Comparison of ENCODE assay signal across 1 cellular context in the genomic region with DNA sequence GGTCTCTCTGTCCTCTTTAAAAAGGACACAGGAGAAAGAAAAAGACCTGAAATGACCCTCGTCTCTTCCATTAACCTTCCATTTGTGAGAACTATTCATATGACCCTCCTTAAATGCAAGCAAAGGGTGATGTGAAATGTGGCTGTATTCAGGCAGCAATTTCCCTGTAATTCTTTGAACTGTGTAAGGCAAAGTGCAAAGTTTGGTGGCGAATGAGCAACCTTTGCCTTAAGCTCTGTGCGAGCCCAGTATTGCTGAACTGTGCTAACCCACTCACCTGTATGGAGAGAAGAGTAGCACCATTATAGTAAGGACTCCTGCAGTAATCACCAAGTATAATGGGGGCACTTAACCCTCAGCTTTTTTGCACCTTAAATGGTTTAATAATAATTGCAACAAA.
A peak's percentile ranks its signal among the peaks of the same experiment; 100 is the strongest.
TF ChIP-seq lines count a peak whose summit lies in the region.

No MANE protein-coding gene starts in this region.

TF ChIP-seq in HepG2, 621 proteins besides CTCF, POLR2A, EP300 and RAD21 (continued from another document):
- TF ChIP-seq LCORL (IDR thresholded peaks at IDR 0.05) = no peak
- TF ChIP-seq LCORL (CRISPR knock-in tag; IDR thresholded peaks at IDR 0.05) = peak; percentile 54; the same call in 1 of the 2 replicates
- no peak for TF ChIP-seq ZBTB21 (CRISPR knock-in tag; IDR thresholded peaks at IDR 0.05)
- TF ChIP-seq NRL (CRISPR knock-in tag; IDR thresholded peaks at IDR 0.05; ENCODE audit: borderline replicate concordance) = no peak
- TF ChIP-seq ZNF644 (CRISPR knock-in tag; IDR thresholded peaks at IDR 0.05; ENCODE audit: low read depth) = 0 out of 2 replicates have a peak, but pooled peaks have one; percentile 20
- 0 out of 2 replicates have a peak, but pooled peaks have one; percentile 29 for TF ChIP-seq NR2F2 (IDR thresholded peaks at IDR 0.05; ENCODE audit: borderline replicate concordance, low read depth)
- peak; percentile 54 for TF ChIP-seq GATAD2A (CRISPR knock-in tag; IDR thresholded peaks at IDR 0.05)
- no peak for TF ChIP-seq MAFG (CRISPR knock-in tag; IDR thresholded peaks at IDR 0.05)
- TF ChIP-seq ZNF331 (CRISPR knock-in tag; IDR thresholded peaks at IDR 0.05) = peak; percentile 38; the same call in 1 of the 2 replicates
- peak; percentile 32 for TF ChIP-seq RBM22 (optimal IDR thresholded peaks at IDR 0.05; ENCODE audit: low read length)
- TF ChIP-seq ZNF24 (IDR thresholded peaks at IDR 0.05) = 0 out of 2 replicates have a peak, but pooled peaks have one; percentile 25
- TF ChIP-seq ZNF180 (CRISPR knock-in tag; IDR thresholded peaks at IDR 0.05; ENCODE audit: borderline replicate concordance, low read depth) = no peak
- peak; percentile 67; the same call in 1 of the 2 replicates for TF ChIP-seq ZMYM2 (CRISPR knock-in tag; IDR thresholded peaks at IDR 0.05)
- TF ChIP-seq HNF4G (IDR thresholded peaks at IDR 0.05; ENCODE audit: borderline replicate concordance, low read depth, low read length) = peak; percentile 86
- no peak for TF ChIP-seq HNF4G (CRISPR knock-in tag; IDR thresholded peaks at IDR 0.05; ENCODE audit: borderline replicate concordance, low read depth)
- peak; percentile 86 for TF ChIP-seq HNF4A (CRISPR knock-in tag; IDR thresholded peaks at IDR 0.05)
- peak; percentile 59 for TF ChIP-seq ZEB1 (IDR thresholded peaks at IDR 0.05; ENCODE audit: insufficient replicate concordance, low read depth)
